ENCODE assay signal across 28 cellular contexts in genomic region chr6:101527467-101527866, GRCh38.
"Had no signal": no experiment of that assay in that cellular context is flagged by ENCODE, and none has a peak within 500 bp of the region (broad histone marks: within the 10 kb centered on the region; RNA-seq: fewer than 3 reads in every experiment).

No MANE protein-coding gene starts in this region.

- H3K36me3 ChIP-seq: neural progenitor cell, ovary, right lobe of liver, sigmoid colon, stomach, thoracic aorta, thyroid gland, tibial nerve, upper lobe of left lung, vagina had no signal

- H3K27me3 Mint-ChIP-seq: progenitor cell of endocrine pancreas; stimulated activated naive B cell treated with anti-CD40 and anti-IgM and Interleukin-4, amounts not matched to agents 10 μg/mL and 1 μg/mL and 100 μg/mL, for 72 hours; stimulated activated naive CD8-positive, alpha-beta T cell treated with anti-CD3 and anti-CD28 coated beads, Interleukin-15, Interleukin-2, amounts not matched to agents 100 ng/mL and 50 ng/mL, for 24 hours had no signal

- ATAC-seq: naive thymus-derived CD8-positive, alpha-beta T cell; psoas muscle; right cardiac atrium; right lobe of liver; stimulated activated effector memory CD8-positive, alpha-beta T cell treated with anti-CD3 and anti-CD28 coated beads, Interleukin-12 subunit alpha, Interleukin-12 subunit beta, amount 100 ng/mL, for 72 hours; stimulated activated naive B cell treated with anti-CD40 and anti-IgM and Interleukin-4, amounts not matched to agents 10 μg/mL and 1 μg/mL and 100 μg/mL, for 72 hours had no signal

- H3K9me3 Mint-ChIP-seq: nephron, neural progenitor cell had no signal

- H3K9me3 ChIP-seq: ovary, psoas muscle, right lobe of liver, sigmoid colon, stomach, thoracic aorta, thyroid gland, tibial nerve, upper lobe of left lung, vagina had no signal

- DNase-seq: naive thymus-derived CD8-positive, alpha-beta T cell; occipital lobe; ovary; posterior cingulate gyrus; psoas muscle; right cardiac atrium; right lobe of liver; sigmoid colon; small intestine; stimulated activated CD4-positive, alpha-beta T cell treated with anti-CD3 and anti-CD28 coated beads, Interleukin-15, amount 100 ng/mL, for 24 hours; stimulated activated CD4-positive, alpha-beta T cell treated with anti-CD3 and anti-CD28 coated beads, Interleukin-2, amount 100 ng/mL, for 24 hours; stimulated activated CD4-positive, alpha-beta T cell treated with anti-CD3 and anti-CD28 coated beads, Interleukin-2, amount 100 ng/mL, for 48 hours; stimulated activated CD4-positive, alpha-beta T cell treated with anti-CD3 and anti-CD28 coated beads, Interleukin-4, amount 100 ng/mL, for 24 hours; stimulated activated naive B cell treated with anti-CD40 and anti-IgM and Interleukin-4, amounts not matched to agents 10 μg/mL and 1 μg/mL and 100 μg/mL, for 72 hours; stimulated activated naive CD4-positive, alpha-beta T cell treated with Interleukin-2 at 50 U/mL for 16 hours; stomach; thyroid gland; trophoblast cell; upper lobe of left lung had no signal

- H3K27ac ChIP-seq: neural progenitor cell, ovary, parathyroid adenoma, psoas muscle, right lobe of liver, sigmoid colon, stomach, thoracic aorta, thyroid gland, tibial nerve, upper lobe of left lung, vagina had no signal

- H3K4me1 Mint-ChIP-seq: naive thymus-derived CD8-positive, alpha-beta T cell; nephron; neural progenitor cell; stimulated activated effector memory CD8-positive, alpha-beta T cell treated with anti-CD3 and anti-CD28 coated beads, Interleukin-12 subunit alpha, Interleukin-12 subunit beta, amount 100 ng/mL, for 72 hours; stimulated activated naive B cell treated with anti-CD40 and anti-IgM and Interleukin-4, amounts not matched to agents 10 μg/mL and 1 μg/mL and 100 μg/mL, for 72 hours had no signal

- H2AFZ ChIP-seq: neural progenitor cell, parathyroid adenoma had no signal

- H3K4me3 Mint-ChIP-seq: naive thymus-derived CD8-positive, alpha-beta T cell; nephron; neural progenitor cell; stimulated activated effector memory CD8-positive, alpha-beta T cell treated with anti-CD3 and anti-CD28 coated beads, Interleukin-12 subunit alpha, Interleukin-12 subunit beta, amount 100 ng/mL, for 72 hours; stimulated activated naive B cell treated with anti-CD40 and anti-IgM and Interleukin-4, amounts not matched to agents 10 μg/mL and 1 μg/mL and 100 μg/mL, for 72 hours; stimulated activated naive CD8-positive, alpha-beta T cell treated with anti-CD3 and anti-CD28 coated beads, Interleukin-15, Interleukin-2, amounts not matched to agents 100 ng/mL and 50 ng/mL, for 24 hours had no signal

- H3K4me1 ChIP-seq: neural progenitor cell, parathyroid adenoma, psoas muscle, right lobe of liver, sigmoid colon, stomach, thyroid gland, tibial nerve, upper lobe of left lung, vagina had no signal

- H3K79me2 ChIP-seq: parathyroid adenoma had no signal

- H3K4me2 ChIP-seq: neural progenitor cell had no signal

- H3K27me3 ChIP-seq: neural progenitor cell, ovary, right lobe of liver, sigmoid colon, stomach, thyroid gland, tibial nerve, upper lobe of left lung, vagina had no signal

- H3K27ac Mint-ChIP-seq: naive thymus-derived CD8-positive, alpha-beta T cell; nephron; neural progenitor cell; progenitor cell of endocrine pancreas; stimulated activated effector memory CD8-positive, alpha-beta T cell treated with anti-CD3 and anti-CD28 coated beads, Interleukin-12 subunit alpha, Interleukin-12 subunit beta, amount 100 ng/mL, for 72 hours; stimulated activated naive B cell treated with anti-CD40 and anti-IgM and Interleukin-4, amounts not matched to agents 10 μg/mL and 1 μg/mL and 100 μg/mL, for 72 hours; stimulated activated naive CD8-positive, alpha-beta T cell treated with anti-CD3 and anti-CD28 coated beads, Interleukin-15, Interleukin-2, amounts not matched to agents 100 ng/mL and 50 ng/mL, for 24 hours had no signal

- H3K36me3 Mint-ChIP-seq: naive thymus-derived CD8-positive, alpha-beta T cell; neural progenitor cell; stimulated activated effector memory CD8-positive, alpha-beta T cell treated with anti-CD3 and anti-CD28 coated beads, Interleukin-12 subunit alpha, Interleukin-12 subunit beta, amount 100 ng/mL, for 72 hours; stimulated activated naive B cell treated with anti-CD40 and anti-IgM and Interleukin-4, amounts not matched to agents 10 μg/mL and 1 μg/mL and 100 μg/mL, for 72 hours had no signal

- H3K4me3 ChIP-seq: neural progenitor cell, ovary, psoas muscle, right lobe of liver, sigmoid colon, stomach, thoracic aorta, thyroid gland, tibial nerve, upper lobe of left lung, vagina had no signal

- H3K9ac ChIP-seq: neural progenitor cell, parathyroid adenoma had no signal
